Comparison of ENCODE assay signal across 15 cellular contexts in the genomic region with DNA sequence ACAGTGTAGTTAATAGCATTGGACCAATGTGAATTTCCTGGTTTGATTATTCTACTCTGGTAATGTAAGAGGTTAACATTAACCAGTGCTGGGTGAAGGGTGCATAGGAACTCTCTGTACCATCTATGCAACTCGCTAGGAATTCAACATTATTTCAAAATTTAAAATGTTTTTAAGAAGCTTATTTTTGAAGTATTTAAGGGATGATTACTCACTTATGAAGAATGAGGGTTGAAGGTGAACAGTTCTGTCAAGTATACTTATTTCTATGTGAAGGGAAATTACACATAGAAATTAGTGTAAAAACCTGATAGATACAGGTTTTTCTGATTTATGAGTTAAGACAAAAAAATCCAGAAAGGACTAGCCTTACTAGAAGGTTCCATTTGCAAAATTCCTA.
A peak's percentile ranks its signal among the peaks of the same experiment; 100 is the strongest.
DNase-seq lines count a peak whose midpoint lies in the region; ATAC-seq and TF ChIP-seq lines count a peak whose summit lies in the region.
"Had no signal": no experiment of that assay in that cellular context is flagged by ENCODE, and none has a peak within 500 bp of the region (broad histone marks: within the 10 kb centered on the region; RNA-seq: fewer than 3 reads in every experiment).

No MANE protein-coding gene starts in this region.

- H3F3A ChIP-seq in GM23248 (ENCODE audit: insufficient read depth): no peaks in the 10 kb centered on the region

- H3K4me1 Mint-ChIP-seq in activated naive CD8-positive, alpha-beta T cell treated with anti-CD3 and anti-CD28 coated beads, Interleukin-2, amount 50 U/mL, for 24 hours: no peaks in the 10 kb centered on the region

- H3K9me2 ChIP-seq in GM23248 (ENCODE audit: insufficient read depth): no peaks in the 10 kb centered on the region

- no peak overlapping the region for H3K9ac ChIP-seq in GM23248

- intact Hi-C loops in heart right ventricle (cut with DNase I): no loop called here

- H3K27ac ChIP-seq in GM23248 (no peak overlapping the region), heart right ventricle (no peak overlapping the region)

- DNase-seq in GM23248 (peak; percentile 20), cardiac fibroblast (ENCODE audit: low read depth in 2 of 2) (peak; percentile 20 to 69), fibroblast of pulmonary artery (ENCODE audit: low read depth) (peak; percentile 15), retinal pigment epithelial cell (ENCODE audit: low read depth) (peak; percentile 51), NCI-H345 treated with DMSO at 0.1 percent for 48 hours (lab: John Stamatoyannopoulos, UW; ENCODE audit: unreplicated experiment) (no peak), heart right ventricle (no peak), hippocampal formation (lab: John Stamatoyannopoulos, UW) (no peak)
- DNase-seq in activated naive CD8-positive, alpha-beta T cell treated with anti-CD3 and anti-CD28 coated beads, Interleukin-2, amount 50 U/mL, for 24 hours: no peak
- DNase-seq: C1 segment of cervical spinal cord; Calu3; CD4-positive, alpha-beta T cell; DMS79 had no signal

- no peak overlapping the region for H2AFZ ChIP-seq in GM23248

- H3K36me3 Mint-ChIP-seq in activated naive CD8-positive, alpha-beta T cell treated with anti-CD3 and anti-CD28 coated beads, Interleukin-2, amount 50 U/mL, for 24 hours (ENCODE audit: low read depth): peaks cover 63% of the 10 kb centered on the region

- no peaks in the 10 kb centered on the region for H4K20me1 ChIP-seq in GM23248 (ENCODE audit: insufficient read depth)

- TF ChIP-seq CTCF in cardiac fibroblast (IDR thresholded peaks at IDR 0.05; ENCODE audit: low read depth, low read length) (no peak), fibroblast of pulmonary artery (IDR thresholded peaks at IDR 0.05; ENCODE audit: low read length, missing control alignments) (no peak), retinal pigment epithelial cell (conservative IDR thresholded peaks at IDR 0.05; ENCODE audit: low read depth, low read length) (no peak), heart right ventricle (IDR thresholded peaks at IDR 0.05) (no peak)

- no peak overlapping the region for H3K27ac Mint-ChIP-seq in activated naive CD8-positive, alpha-beta T cell treated with anti-CD3 and anti-CD28 coated beads, Interleukin-2, amount 50 U/mL, for 24 hours
- H3K27ac Mint-ChIP-seq: B cell; CD4-positive, alpha-beta T cell had no signal

- H3K9me3 Mint-ChIP-seq in activated naive CD8-positive, alpha-beta T cell treated with anti-CD3 and anti-CD28 coated beads, Interleukin-2, amount 50 U/mL, for 24 hours: no peaks in the 10 kb centered on the region
- H3K9me3 Mint-ChIP-seq: CD4-positive, alpha-beta T cell; IgD-negative memory B cell had no signal

- WGBS in GM23248 (ENCODE audit: low coverage in 1 of 2, low lambda C conversion rate in 2 of 2, missing lambda C conversion rate in 2 of 2), 2 experiments: 47 to 72% methylated on average over 1 of the region's 1 CpG
- 84 to 85% methylated on average over 1 of the region's 1 CpG for WGBS in heart right ventricle, 2 donors

- no peak overlapping the region for H3K4me3 Mint-ChIP-seq in activated naive CD8-positive, alpha-beta T cell treated with anti-CD3 and anti-CD28 coated beads, Interleukin-2, amount 50 U/mL, for 24 hours
- H3K4me3 Mint-ChIP-seq: B cell; CD4-positive, alpha-beta T cell; IgD-negative memory B cell had no signal

- in situ Hi-C loops in GM23248 (cut with MboI): no loop called here

- ATAC-seq in activated naive CD8-positive, alpha-beta T cell treated with anti-CD3 and anti-CD28 coated beads, Interleukin-2, amount 50 U/mL, for 24 hours: no peak
- no peak for ATAC-seq in heart right ventricle
- ATAC-seq: HCT116 had no signal

- no peaks in the 10 kb centered on the region for H3K27me3 Mint-ChIP-seq in activated naive CD8-positive, alpha-beta T cell treated with anti-CD3 and anti-CD28 coated beads, Interleukin-2, amount 50 U/mL, for 24 hours
- H3K27me3 Mint-ChIP-seq: B cell; CD4-positive, alpha-beta T cell; IgD-negative memory B cell had no signal

- H3K27me3 ChIP-seq in GM23248 (replicated peaks; ENCODE audit: insufficient read depth) (no peaks in the 10 kb centered on the region), heart right ventricle (peaks cover 0 to 3% (median 0%) of the 10 kb centered on the region in 7 donors)

- no peaks in the 10 kb centered on the region for H3K79me2 ChIP-seq in GM23248 (ENCODE audit: insufficient read depth)

- no peaks in the 10 kb centered on the region for H3K36me3 ChIP-seq in GM23248 (ENCODE audit: low read depth)
- H3K36me3 ChIP-seq in heart right ventricle: peaks cover 0 to 61% (median 0%) of the 10 kb centered on the region in 9 donors

- no peaks in the 10 kb centered on the region for H3K4me1 ChIP-seq in GM23248 (ENCODE audit: insufficient read depth)
- no peaks in the 10 kb centered on the region for H3K4me1 ChIP-seq in heart right ventricle

- H3K9me3 ChIP-seq in GM23248 (ENCODE audit: low read depth): no peaks in the 10 kb centered on the region
- H3K9me3 ChIP-seq in heart right ventricle: peaks cover 0 to 11% (median 0%) of the 10 kb centered on the region in 11 donors

- H3K4me2 ChIP-seq in GM23248 (ENCODE audit: unreplicated experiment): no peak overlapping the region

- H3K4me3 ChIP-seq in GM23248 (no peak overlapping the region), cardiac fibroblast (replicated peaks in 1 of 2; ENCODE audit: low read depth in 2 of 2, low read length in 2 of 2) (no peak overlapping the region), fibroblast of pulmonary artery (replicated peaks; ENCODE audit: low read depth, low read length) (no peak overlapping the region), retinal pigment epithelial cell (ENCODE audit: low read length) (no peak overlapping the region), heart right ventricle (no peak overlapping the region)

Comparison
In these comparisons a context has a peak if more than half of its experiments do, and no peak if none do; other contexts are left out.
1. DNase-seq: peak in GM23248 (single experiment), cardiac fibroblast (2 of 2), fibroblast of pulmonary artery (single experiment) and retinal pigment epithelial cell (single experiment); none in activated naive CD8-positive, alpha-beta T cell treated with anti-CD3 and anti-CD28 coated beads, Interleukin-2, amount 50 U/mL, for 24 hours (single experiment), NCI-H345 treated with DMSO at 0.1 percent for 48 hours (single experiment), heart right ventricle (0 of 2) and hippocampal formation (0 of 2).